In genomic region chr4:107989537-107990386, GRCh38 we compare ENCODE assay signal across 1 cellular context.
TF ChIP-seq lines count a peak whose summit lies in the region.

HADH (plus strand) TSS chr4:107989889; CDS start chr4:107989933, 44 bp downstream.

TF ChIP-seq in GM12878, 131 proteins besides CTCF, POLR2A, EP300 and RAD21 (continued from another document and continues in another):
- TF ChIP-seq NFIC (IDR thresholded peaks at IDR 0.05; ENCODE audit: low read depth, low read length) (no peak), NRF1 (conservative IDR thresholded peaks at IDR 0.05; ENCODE audit: low read depth, low read length) (0 out of 2 replicates have a peak, but pooled peaks have one; percentile 5), IRF5 (IDR thresholded peaks at IDR 0.05; ENCODE audit: borderline replicate concordance) (no peak), SMARCA5 (IDR thresholded peaks at IDR 0.05) (0 out of 2 replicates have a peak, but pooled peaks have one; percentile 60), WRNIP1 (IDR thresholded peaks at IDR 0.05; ENCODE audit: borderline replicate concordance, low read depth, low read length) (no peak), RBBP5 (conservative IDR thresholded peaks at IDR 0.05) (no peak), IKZF1 (conservative IDR thresholded peaks at IDR 0.05) (peak; percentile 69), TCF7 (IDR thresholded peaks at IDR 0.05; ENCODE audit: borderline replicate concordance) (no peak), PAX8 (IDR thresholded peaks at IDR 0.05) (no peak), CHD4 (IDR thresholded peaks at IDR 0.05) (no peak), MTA2 (IDR thresholded peaks at IDR 0.05; ENCODE audit: low read depth) (no peak), BCL11A (IDR thresholded peaks at IDR 0.05; ENCODE audit: low read depth, low read length) (no peak), SREBF2 (IDR thresholded peaks at IDR 0.05; ENCODE audit: low read length) (no peak), ZZZ3 (IDR thresholded peaks at IDR 0.05; ENCODE audit: control insufficient read depth, insufficient read length, low read depth) (no peak), KLF5 (IDR thresholded peaks at IDR 0.05; ENCODE audit: partially characterized antibody) (no peak), TCF3 (IDR thresholded peaks at IDR 0.05; ENCODE audit: borderline replicate concordance, insufficient read depth, low read depth, low read length) (peak; percentile 84), EZH2 (IDR thresholded peaks at IDR 0.05; ENCODE audit: borderline replicate concordance, control insufficient read depth, low read depth, low read length) (no peak), MXI1 (IDR thresholded peaks at IDR 0.05; ENCODE audit: low read depth, low read length) (peak; percentile 87), RELA (IDR thresholded peaks at IDR 0.05; ENCODE audit: borderline replicate concordance, partially characterized antibody) (peak; percentile 54), NR2F1 (conservative IDR thresholded peaks at IDR 0.05) (peak; percentile 28; the same call in 1 of the 2 replicates), POLR2AphosphoS5 (IDR thresholded peaks at IDR 0.05; ENCODE audit: low read length) (peak; percentile 71), RCOR1 (conservative IDR thresholded peaks at IDR 0.05; ENCODE audit: low read depth, low read length) (0 out of 2 replicates have a peak, but pooled peaks have one; percentile 15), TBL1XR1 (IDR thresholded peaks at IDR 0.05; ENCODE audit: low read depth, low read length) (no peak; the same call in 1 of the 2 replicates), CREB1 (IDR thresholded peaks at IDR 0.05; ENCODE audit: low read depth) (peak; percentile 94), HDAC6 (IDR thresholded peaks at IDR 0.05; ENCODE audit: unreplicated experiment) (no peak), SUPT20H (IDR thresholded peaks at IDR 0.05; ENCODE audit: borderline replicate concordance, control insufficient read depth, low read depth, low read length) (no peak), NFXL1 (IDR thresholded peaks at IDR 0.05; ENCODE audit: borderline replicate concordance) (no peak), ZNF274 (IDR thresholded peaks at IDR 0.05; ENCODE audit: insufficient read depth, insufficient read length) (no peak), SKIL (IDR thresholded peaks at IDR 0.05; ENCODE audit: low read depth, poor library complexity, severe bottlenecking) (no peak), ASH2L (IDR thresholded peaks at IDR 0.05; ENCODE audit: borderline replicate concordance, low read depth) (no peak), SMC3 (IDR thresholded peaks at IDR 0.05; ENCODE audit: borderline replicate concordance, low read length) (no peak), BACH1 (IDR thresholded peaks at IDR 0.05; ENCODE audit: borderline replicate concordance) (peak; percentile 71), PML (IDR thresholded peaks at IDR 0.05; ENCODE audit: low read length) (peak; percentile 65; the same call in 1 of the 2 replicates), CREM (IDR thresholded peaks at IDR 0.05; ENCODE audit: low read depth) (peak; percentile 80), TARDBP (IDR thresholded peaks at IDR 0.05; ENCODE audit: borderline replicate concordance) (no peak), SUZ12 (IDR thresholded peaks at IDR 0.05; ENCODE audit: unreplicated experiment) (no peak), ATF2 (IDR thresholded peaks at IDR 0.05; ENCODE audit: low read length) (no peak), SIN3A (IDR thresholded peaks at IDR 0.05; ENCODE audit: low read depth, low read length) (peak; percentile 58; the same call in 1 of the 2 replicates), CHD1 (IDR thresholded peaks at IDR 0.05; ENCODE audit: low read depth, low read length) (no peak), NFYA (IDR thresholded peaks at IDR 0.05; ENCODE audit: borderline replicate concordance, low read depth, low read length) (no peak)
- TF ChIP-seq, protein P1, sequence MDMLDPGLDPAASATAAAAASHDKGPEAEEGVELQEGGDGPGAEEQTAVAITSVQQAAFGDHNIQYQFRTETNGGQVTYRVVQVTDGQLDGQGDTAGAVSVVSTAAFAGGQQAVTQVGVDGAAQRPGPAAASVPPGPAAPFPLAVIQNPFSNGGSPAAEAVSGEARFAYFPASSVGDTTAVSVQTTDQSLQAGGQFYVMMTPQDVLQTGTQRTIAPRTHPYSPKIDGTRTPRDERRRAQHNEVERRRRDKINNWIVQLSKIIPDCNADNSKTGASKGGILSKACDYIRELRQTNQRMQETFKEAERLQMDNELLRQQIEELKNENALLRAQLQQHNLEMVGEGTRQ (IDR thresholded peaks at IDR 0.05; ENCODE audit: borderline replicate concordance, low read depth, low read length) = peak; percentile 11; the same call in 1 of the 2 replicates
- TF ChIP-seq, protein P2, sequence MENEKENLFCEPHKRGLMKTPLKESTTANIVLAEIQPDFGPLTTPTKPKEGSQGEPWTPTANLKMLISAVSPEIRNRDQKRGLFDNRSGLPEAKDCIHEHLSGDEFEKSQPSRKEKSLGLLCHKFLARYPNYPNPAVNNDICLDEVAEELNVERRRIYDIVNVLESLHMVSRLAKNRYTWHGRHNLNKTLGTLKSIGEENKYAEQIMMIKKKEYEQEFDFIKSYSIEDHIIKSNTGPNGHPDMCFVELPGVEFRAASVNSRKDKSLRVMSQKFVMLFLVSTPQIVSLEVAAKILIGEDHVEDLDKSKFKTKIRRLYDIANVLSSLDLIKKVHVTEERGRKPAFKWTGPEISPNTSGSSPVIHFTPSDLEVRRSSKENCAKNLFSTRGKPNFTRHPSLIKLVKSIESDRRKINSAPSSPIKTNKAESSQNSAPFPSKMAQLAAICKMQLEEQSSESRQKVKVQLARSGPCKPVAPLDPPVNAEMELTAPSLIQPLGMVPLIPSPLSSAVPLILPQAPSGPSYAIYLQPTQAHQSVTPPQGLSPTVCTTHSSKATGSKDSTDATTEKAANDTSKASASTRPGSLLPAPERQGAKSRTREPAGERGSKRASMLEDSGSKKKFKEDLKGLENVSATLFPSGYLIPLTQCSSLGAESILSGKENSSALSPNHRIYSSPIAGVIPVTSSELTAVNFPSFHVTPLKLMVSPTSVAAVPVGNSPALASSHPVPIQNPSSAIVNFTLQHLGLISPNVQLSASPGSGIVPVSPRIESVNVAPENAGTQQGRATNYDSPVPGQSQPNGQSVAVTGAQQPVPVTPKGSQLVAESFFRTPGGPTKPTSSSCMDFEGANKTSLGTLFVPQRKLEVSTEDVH (IDR thresholded peaks at IDR 0.05; ENCODE audit: low read depth, partially characterized antibody) = no peak
- TF ChIP-seq, protein P3, sequence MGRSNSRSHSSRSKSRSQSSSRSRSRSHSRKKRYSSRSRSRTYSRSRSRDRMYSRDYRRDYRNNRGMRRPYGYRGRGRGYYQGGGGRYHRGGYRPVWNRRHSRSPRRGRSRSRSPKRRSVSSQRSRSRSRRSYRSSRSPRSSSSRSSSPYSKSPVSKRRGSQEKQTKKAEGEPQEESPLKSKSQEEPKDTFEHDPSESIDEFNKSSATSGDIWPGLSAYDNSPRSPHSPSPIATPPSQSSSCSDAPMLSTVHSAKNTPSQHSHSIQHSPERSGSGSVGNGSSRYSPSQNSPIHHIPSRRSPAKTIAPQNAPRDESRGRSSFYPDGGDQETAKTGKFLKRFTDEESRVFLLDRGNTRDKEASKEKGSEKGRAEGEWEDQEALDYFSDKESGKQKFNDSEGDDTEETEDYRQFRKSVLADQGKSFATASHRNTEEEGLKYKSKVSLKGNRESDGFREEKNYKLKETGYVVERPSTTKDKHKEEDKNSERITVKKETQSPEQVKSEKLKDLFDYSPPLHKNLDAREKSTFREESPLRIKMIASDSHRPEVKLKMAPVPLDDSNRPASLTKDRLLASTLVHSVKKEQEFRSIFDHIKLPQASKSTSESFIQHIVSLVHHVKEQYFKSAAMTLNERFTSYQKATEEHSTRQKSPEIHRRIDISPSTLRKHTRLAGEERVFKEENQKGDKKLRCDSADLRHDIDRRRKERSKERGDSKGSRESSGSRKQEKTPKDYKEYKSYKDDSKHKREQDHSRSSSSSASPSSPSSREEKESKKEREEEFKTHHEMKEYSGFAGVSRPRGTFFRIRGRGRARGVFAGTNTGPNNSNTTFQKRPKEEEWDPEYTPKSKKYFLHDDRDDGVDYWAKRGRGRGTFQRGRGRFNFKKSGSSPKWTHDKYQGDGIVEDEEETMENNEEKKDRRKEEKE (IDR thresholded peaks at IDR 0.05) = no peak
- TF ChIP-seq, protein P4, sequence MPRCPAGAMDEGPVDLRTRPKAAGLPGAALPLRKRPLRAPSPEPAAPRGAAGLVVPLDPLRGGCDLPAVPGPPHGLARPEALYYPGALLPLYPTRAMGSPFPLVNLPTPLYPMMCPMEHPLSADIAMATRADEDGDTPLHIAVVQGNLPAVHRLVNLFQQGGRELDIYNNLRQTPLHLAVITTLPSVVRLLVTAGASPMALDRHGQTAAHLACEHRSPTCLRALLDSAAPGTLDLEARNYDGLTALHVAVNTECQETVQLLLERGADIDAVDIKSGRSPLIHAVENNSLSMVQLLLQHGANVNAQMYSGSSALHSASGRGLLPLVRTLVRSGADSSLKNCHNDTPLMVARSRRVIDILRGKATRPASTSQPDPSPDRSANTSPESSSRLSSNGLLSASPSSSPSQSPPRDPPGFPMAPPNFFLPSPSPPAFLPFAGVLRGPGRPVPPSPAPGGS (IDR thresholded peaks at IDR 0.05; ENCODE audit: borderline replicate concordance, insufficient read depth, low read depth, low read length, poor library complexity, severe bottlenecking) = no peak
- TF ChIP-seq, protein P5, sequence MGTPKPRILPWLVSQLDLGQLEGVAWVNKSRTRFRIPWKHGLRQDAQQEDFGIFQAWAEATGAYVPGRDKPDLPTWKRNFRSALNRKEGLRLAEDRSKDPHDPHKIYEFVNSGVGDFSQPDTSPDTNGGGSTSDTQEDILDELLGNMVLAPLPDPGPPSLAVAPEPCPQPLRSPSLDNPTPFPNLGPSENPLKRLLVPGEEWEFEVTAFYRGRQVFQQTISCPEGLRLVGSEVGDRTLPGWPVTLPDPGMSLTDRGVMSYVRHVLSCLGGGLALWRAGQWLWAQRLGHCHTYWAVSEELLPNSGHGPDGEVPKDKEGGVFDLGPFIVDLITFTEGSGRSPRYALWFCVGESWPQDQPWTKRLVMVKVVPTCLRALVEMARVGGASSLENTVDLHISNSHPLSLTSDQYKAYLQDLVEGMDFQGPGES (IDR thresholded peaks at IDR 0.05) = no peak
- TF ChIP-seq, protein P6, sequence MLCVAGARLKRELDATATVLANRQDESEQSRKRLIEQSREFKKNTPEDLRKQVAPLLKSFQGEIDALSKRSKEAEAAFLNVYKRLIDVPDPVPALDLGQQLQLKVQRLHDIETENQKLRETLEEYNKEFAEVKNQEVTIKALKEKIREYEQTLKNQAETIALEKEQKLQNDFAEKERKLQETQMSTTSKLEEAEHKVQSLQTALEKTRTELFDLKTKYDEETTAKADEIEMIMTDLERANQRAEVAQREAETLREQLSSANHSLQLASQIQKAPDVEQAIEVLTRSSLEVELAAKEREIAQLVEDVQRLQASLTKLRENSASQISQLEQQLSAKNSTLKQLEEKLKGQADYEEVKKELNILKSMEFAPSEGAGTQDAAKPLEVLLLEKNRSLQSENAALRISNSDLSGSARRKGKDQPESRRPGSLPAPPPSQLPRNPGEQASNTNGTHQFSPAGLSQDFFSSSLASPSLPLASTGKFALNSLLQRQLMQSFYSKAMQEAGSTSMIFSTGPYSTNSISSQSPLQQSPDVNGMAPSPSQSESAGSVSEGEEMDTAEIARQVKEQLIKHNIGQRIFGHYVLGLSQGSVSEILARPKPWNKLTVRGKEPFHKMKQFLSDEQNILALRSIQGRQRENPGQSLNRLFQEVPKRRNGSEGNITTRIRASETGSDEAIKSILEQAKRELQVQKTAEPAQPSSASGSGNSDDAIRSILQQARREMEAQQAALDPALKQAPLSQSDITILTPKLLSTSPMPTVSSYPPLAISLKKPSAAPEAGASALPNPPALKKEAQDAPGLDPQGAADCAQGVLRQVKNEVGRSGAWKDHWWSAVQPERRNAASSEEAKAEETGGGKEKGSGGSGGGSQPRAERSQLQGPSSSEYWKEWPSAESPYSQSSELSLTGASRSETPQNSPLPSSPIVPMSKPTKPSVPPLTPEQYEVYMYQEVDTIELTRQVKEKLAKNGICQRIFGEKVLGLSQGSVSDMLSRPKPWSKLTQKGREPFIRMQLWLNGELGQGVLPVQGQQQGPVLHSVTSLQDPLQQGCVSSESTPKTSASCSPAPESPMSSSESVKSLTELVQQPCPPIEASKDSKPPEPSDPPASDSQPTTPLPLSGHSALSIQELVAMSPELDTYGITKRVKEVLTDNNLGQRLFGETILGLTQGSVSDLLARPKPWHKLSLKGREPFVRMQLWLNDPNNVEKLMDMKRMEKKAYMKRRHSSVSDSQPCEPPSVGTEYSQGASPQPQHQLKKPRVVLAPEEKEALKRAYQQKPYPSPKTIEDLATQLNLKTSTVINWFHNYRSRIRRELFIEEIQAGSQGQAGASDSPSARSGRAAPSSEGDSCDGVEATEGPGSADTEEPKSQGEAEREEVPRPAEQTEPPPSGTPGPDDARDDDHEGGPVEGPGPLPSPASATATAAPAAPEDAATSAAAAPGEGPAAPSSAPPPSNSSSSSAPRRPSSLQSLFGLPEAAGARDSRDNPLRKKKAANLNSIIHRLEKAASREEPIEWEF (IDR thresholded peaks at IDR 0.05; ENCODE audit: insufficient replicate concordance, low read depth, low read length) = no peak
